Comparison of ENCODE assay signal across 26 cellular contexts in the genomic region with DNA sequence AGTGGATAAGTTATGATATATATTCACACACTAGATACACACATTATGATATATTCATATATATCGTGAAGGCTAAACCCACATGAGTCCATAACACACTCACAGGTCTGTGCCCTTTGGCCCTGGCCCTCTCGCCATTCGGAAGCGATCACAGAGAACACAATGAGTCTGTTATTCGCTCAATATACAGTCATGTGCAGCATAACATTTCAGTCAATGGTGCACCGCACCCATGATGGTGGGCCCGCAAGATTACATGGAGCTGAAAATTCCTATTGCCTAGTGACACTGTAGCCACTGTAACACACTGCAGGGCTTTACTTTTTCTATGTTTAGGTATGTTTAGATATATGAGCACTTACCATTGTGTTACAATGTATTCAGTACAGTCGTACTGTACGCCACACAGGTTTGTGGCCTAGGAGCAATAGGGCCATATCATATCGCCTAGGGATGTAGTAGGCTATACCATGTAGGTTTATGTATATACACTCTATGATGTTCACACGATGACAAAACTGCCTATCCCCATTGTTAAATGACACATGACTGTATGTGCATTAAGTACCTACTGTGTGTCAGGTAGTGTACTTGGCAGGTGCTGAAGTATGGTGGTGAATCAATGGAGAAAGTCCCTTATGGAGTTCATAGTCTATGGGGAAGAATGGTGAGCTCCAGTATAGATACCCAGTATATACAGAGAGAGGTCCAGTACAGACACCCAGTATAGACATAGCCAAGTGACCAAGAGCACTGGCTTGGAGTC.
A peak's percentile ranks its signal among the peaks of the same experiment; 100 is the strongest.
DNase-seq lines count a peak whose midpoint lies in the region; ATAC-seq lines count a peak whose summit lies in the region.
"Had no signal": no experiment of that assay in that cellular context is flagged by ENCODE, and none has a peak within 500 bp of the region (broad histone marks: within the 10 kb centered on the region; RNA-seq: fewer than 3 reads in every experiment).

No MANE protein-coding gene starts in this region.

- in situ Hi-C loops in SK-MEL-5 (cut with HindIII; ENCODE audit: low pct_unique_long_range_greater_than_20kb, low sequenced_read_pairs): no loop called here

- no peak overlapping the region for H3K4me3 ChIP-seq in CD4-positive, alpha-beta memory T cell (ENCODE audit: low read length in 2 of 2)
- H3K4me3 ChIP-seq: BLaER1, GM23248, right lobe of liver, thyroid gland had no signal

- no peaks in the 10 kb centered on the region for H3K27me3 Mint-ChIP-seq in activated T-cell treated with anti-CD3 and anti-CD28 coated beads, Interleukin-2, amount 50 U/mL, for 24 hours
- no peaks in the 10 kb centered on the region for H3K27me3 Mint-ChIP-seq in CD4-positive, alpha-beta memory T cell
- H3K27me3 Mint-ChIP-seq in memory B cell: no peaks in the 10 kb centered on the region
- H3K27me3 Mint-ChIP-seq: activated CD8-positive, alpha-beta memory T cell treated with anti-CD3 and anti-CD28 coated beads, Interleukin-2, amount 10 ng/mL, durations not matched to agents 7 days and 5 days; stimulated activated naive CD8-positive, alpha-beta T cell treated with anti-CD3 and anti-CD28 coated beads, Interleukin-15, Interleukin-2, amounts not matched to agents 100 ng/mL and 50 ng/mL, for 24 hours had no signal

- no peaks in the 10 kb centered on the region for H3K9me3 ChIP-seq in CD4-positive, alpha-beta memory T cell (ENCODE audit: control insufficient read depth in 1 of 2, low read length in 2 of 2)
- H3K9me3 ChIP-seq: BLaER1, right lobe of liver, thyroid gland had no signal

- peaks cover 98% of the 10 kb centered on the region for H3K36me3 Mint-ChIP-seq in activated T-cell treated with anti-CD3 and anti-CD28 coated beads, Interleukin-2, amount 50 U/mL, for 24 hours (ENCODE audit: low read depth)
- H3K36me3 Mint-ChIP-seq in CD4-positive, alpha-beta memory T cell: peaks cover 38 to 67% of the 10 kb centered on the region in 2 donors
- H3K36me3 Mint-ChIP-seq in memory B cell: peaks cover 18% of the 10 kb centered on the region

- peaks cover 90% of the 10 kb centered on the region for H3K4me1 Mint-ChIP-seq in activated T-cell treated with anti-CD3 and anti-CD28 coated beads, Interleukin-2, amount 50 U/mL, for 24 hours (ENCODE audit: low read depth)
- peaks cover 67 to 96% (median 82%) of the 10 kb centered on the region in 4 donors for H3K4me1 Mint-ChIP-seq in CD4-positive, alpha-beta memory T cell
- peaks cover 42% of the 10 kb centered on the region for H3K4me1 Mint-ChIP-seq in memory B cell

- H3K27ac Mint-ChIP-seq in activated T-cell treated with anti-CD3 and anti-CD28 coated beads, Interleukin-2, amount 50 U/mL, for 24 hours: peak overlapping the region; percentile 89
- H3K27ac Mint-ChIP-seq in CD4-positive, alpha-beta memory T cell: peak overlapping the region in 4 of 7 donors; percentile 4 to 95 (median 68)
- H3K27ac Mint-ChIP-seq in memory B cell: peak overlapping the region; percentile 98
- H3K27ac Mint-ChIP-seq: HFFc6, nephron progenitor cell had no signal

- H3K27me3 ChIP-seq in CD4-positive, alpha-beta memory T cell (ENCODE audit: insufficient read depth, low read length): no peaks in the 10 kb centered on the region
- H3K27me3 ChIP-seq: BLaER1, right lobe of liver, thyroid gland had no signal

- peaks cover 100% of the 10 kb centered on the region for H3K4me1 ChIP-seq in CD4-positive, alpha-beta memory T cell (ENCODE audit: insufficient read depth, low read length)

- POLR2A ChIA-PET in CD4-positive, alpha-beta memory T cell (lab: Charles Lee; ENCODE audit: partially characterized antibody): interaction anchor here (1.0 to 2.6 kb wide), 4 partner anchors 9 to 28 kb away, joined by 3 to 13 read pairs (median 3); no protein-coding TSS in a partner anchor

- CTCF ChIA-PET in CD4-positive, alpha-beta memory T cell (lab: Charles Lee; ENCODE audit: partially characterized antibody): interaction anchor here (1.0 to 2.0 kb wide), 4 partner anchors 24 to 49 kb away, joined by 3 to 7 read pairs (median 5); no protein-coding TSS in a partner anchor

- ATAC-seq in memory B cell (ENCODE audit: low read depth): no peak
- no peak for ATAC-seq in GM21619 (IDR thresholded peaks at IDR 0.05; ENCODE audit: unreplicated experiment)
- ATAC-seq: activated CD8-positive, alpha-beta memory T cell treated with anti-CD3 and anti-CD28 coated beads, Interleukin-2, amount 10 ng/mL, durations not matched to agents 7 days and 5 days; left ventricle myocardium superior had no signal

- H3K4me3 Mint-ChIP-seq in activated T-cell treated with anti-CD3 and anti-CD28 coated beads, Interleukin-2, amount 50 U/mL, for 24 hours: no peak overlapping the region
- H3K4me3 Mint-ChIP-seq in CD4-positive, alpha-beta memory T cell: peak overlapping the region in 4 of 8 donors; percentile 9 to 32 (median 21)
- H3K4me3 Mint-ChIP-seq in memory B cell: no peak overlapping the region
- H3K4me3 Mint-ChIP-seq: activated CD8-positive, alpha-beta memory T cell treated with anti-CD3 and anti-CD28 coated beads, Interleukin-2, amount 10 ng/mL, durations not matched to agents 7 days and 5 days; HFFc6; nephron progenitor cell; stimulated activated naive CD8-positive, alpha-beta T cell treated with anti-CD3 and anti-CD28 coated beads, Interleukin-15, Interleukin-2, amounts not matched to agents 100 ng/mL and 50 ng/mL, for 24 hours had no signal

- H3K27ac ChIP-seq in CD4-positive, alpha-beta memory T cell (ENCODE audit: low read depth, low read length): no peak overlapping the region
- H3K27ac ChIP-seq: BLaER1, GM23248, right lobe of liver had no signal

- intact Hi-C loops in CD4-positive, alpha-beta memory T cell (cut with micrococcal nuclease): no loop called here

- DNase-seq in activated T-cell treated with anti-CD3 and anti-CD28 coated beads, Interleukin-2, amount 50 U/mL, for 24 hours: no peak
- DNase-seq in activated T-cell treated with anti-CD3 and anti-CD28 coated beads for 4 hours (no peak), SK-MEL-5 (ENCODE audit: low read depth, low spot score) (peak; percentile 84), memory B cell (ENCODE audit: low spot score in 2 of 2) (no peak), ureter (ENCODE audit: low spot score) (no peak), NOMO-1 (lab: John Stamatoyannopoulos, UW; ENCODE audit: unreplicated experiment in 2 of 2) (no peak)
- DNase-seq in CD4-positive, alpha-beta memory T cell: no peak
- DNase-seq: ACHN; activated CD8-positive, alpha-beta memory T cell treated with anti-CD3 and anti-CD28 coated beads, Interleukin-2, amount 10 ng/mL, durations not matched to agents 7 days and 5 days; activated gamma-delta T cell treated with Interleukin-2 at 50 U/mL for 16 hours; central memory CD4-positive, alpha-beta T cell; dermis blood vessel endothelial cell; GM23248; HFFc6; islet precursor cell; left ventricle myocardium superior; NCI-H446; NCI-H82; nephron progenitor cell; posterior cingulate gyrus; right lobe of liver; stimulated activated CD4-positive, alpha-beta T cell treated with anti-CD3 and anti-CD28 coated beads, Interleukin-4, amount 100 ng/mL, for 4 hours; thyroid gland had no signal

- peaks cover 11% of the 10 kb centered on the region for H3K36me3 ChIP-seq in CD4-positive, alpha-beta memory T cell (ENCODE audit: insufficient read depth, low read length)
- H3K36me3 ChIP-seq: thyroid gland had no signal

- no peaks in the 10 kb centered on the region for H3K9me3 Mint-ChIP-seq in activated T-cell treated with anti-CD3 and anti-CD28 coated beads, Interleukin-2, amount 50 U/mL, for 24 hours
- H3K9me3 Mint-ChIP-seq in CD4-positive, alpha-beta memory T cell: peaks cover 0 to 1% (median 0%) of the 10 kb centered on the region in 8 donors
- H3K9me3 Mint-ChIP-seq in memory B cell: no peaks in the 10 kb centered on the region
- H3K9me3 Mint-ChIP-seq: HFFc6; nephron progenitor cell; stimulated activated naive CD8-positive, alpha-beta T cell treated with anti-CD3 and anti-CD28 coated beads, Interleukin-15, Interleukin-2, amounts not matched to agents 100 ng/mL and 50 ng/mL, for 24 hours had no signal
